16 cellular contexts compared by ENCODE assay signal in genomic region chr21:42695324-42696025, GRCh38. TPM values are rescaled to one million over a fixed set of nuclear protein-coding genes. Genes with fewer than 3 reads are reported as not detected.
DNase-seq lines count a peak whose midpoint lies in the region; ATAC-seq, FAIRE-seq and TF ChIP-seq lines count a peak whose summit lies in the region.
"Had no signal": no experiment of that assay in that cellular context is flagged by ENCODE, and none has a peak within 500 bp of the region (broad histone marks: within the 10 kb centered on the region; RNA-seq: fewer than 3 reads in every experiment).

No MANE protein-coding gene starts in this region.

- TF ChIP-seq CTCF in fibroblast of the aortic adventitia (IDR thresholded peaks at IDR 0.05; ENCODE audit: insufficient read depth, low read length) (no peak), pancreas (IDR thresholded peaks at IDR 0.05) (no peak), D721Med (IDR thresholded peaks at IDR 0.05; ENCODE audit: insufficient read depth, missing control alignments) (no peak)

- H3K27me3 ChIP-seq in adipocyte (replicated peaks; ENCODE audit: control insufficient read depth, insufficient read depth, low read length), result peaks cover 11% of the 10 kb centered on the region
- H3K27me3 ChIP-seq in pancreas, result no peaks in the 10 kb centered on the region

- H3K27ac ChIP-seq in pancreas, result no peak overlapping the region
- H3K27ac ChIP-seq: SK-N-MC, skin epidermis had no signal

- FAIRE-seq in pancreas (lab: Jason Lieb, UNC) (no peak), D721Med (lab: Jason Lieb, UNC) (no peak)
- FAIRE-seq: endothelial cell of umbilical vein had no signal

- H3K4me3 ChIP-seq in adipocyte (ENCODE audit: low read length) (no peak overlapping the region), fibroblast of the aortic adventitia (ENCODE audit: low read depth, low read length) (no peak overlapping the region), pancreas (no peak overlapping the region)
- H3K4me3 ChIP-seq: SK-N-MC, skin epidermis had no signal

- no peaks in the 10 kb centered on the region for H3K36me3 ChIP-seq in adipocyte (ENCODE audit: control insufficient read depth, insufficient read depth, low read length, severe bottlenecking)
- no peaks in the 10 kb centered on the region for H3K36me3 ChIP-seq in pancreas

- peak in 3 of 4 donors; percentile 35 to 54 (median 38) for ATAC-seq in pancreas
- ATAC-seq: naive thymus-derived CD4-positive, alpha-beta T cell had no signal

- DNase-seq in G401 (ENCODE audit: low spot score), result peak; percentile 81
- peak; percentile 17 for DNase-seq in adipocyte (ENCODE audit: low read depth)
- DNase-seq in fibroblast of the aortic adventitia (ENCODE audit: low read depth), result peak; percentile 30
- no peak for DNase-seq in pancreas
- no peak for DNase-seq in NCI-H2107 (lab: John Stamatoyannopoulos, UW)
- no peak for DNase-seq in stimulated activated CD8-positive, alpha-beta memory T cell treated with anti-CD3 and anti-CD28 coated beads, Interleukin-4, amount 100 ng/mL, for 48 hours
- no peak for DNase-seq in ecto neural progenitor cell (ENCODE audit: low spot score)
- DNase-seq in D721Med (ENCODE audit: insufficient read length, low spot score), result no peak
- DNase-seq: activated B cell treated with CpG ODN at 0.5 μM for 24 hours; CD4-positive, CD25-positive, alpha-beta regulatory T cell; naive thymus-derived CD4-positive, alpha-beta T cell; NCI-H1417 treated with DMSO at 0.1 percent for 48 hours; NCI-H69 had no signal

- no peak overlapping the region for H3K9ac ChIP-seq in adipocyte (ENCODE audit: low read length)

- H3K4me1 ChIP-seq in adipocyte (ENCODE audit: control insufficient read depth, insufficient read depth, low read length), result peaks cover 4% of the 10 kb centered on the region
- no peaks in the 10 kb centered on the region for H3K4me1 ChIP-seq in pancreas

- WGBS in pancreas, 2 donors, result 75 to 85% methylated on average over 13 of the region's 13 CpGs

- in situ Hi-C loops in G401 (cut with HindIII; ENCODE audit: low sequenced_read_pairs), result no loop called here

- intact Hi-C loops in pancreas (cut with DNase I), result no loop called here

- H3K9me3 ChIP-seq in adipocyte (ENCODE audit: control insufficient read depth, low read length) (no peaks in the 10 kb centered on the region), pancreas (no peaks in the 10 kb centered on the region)

RNA-seq across cellular contexts. Expression of gene PDE9A, which starts 42.1 kb away (rescaled TPM):
- 5.7 and 10.5 TPM in 2 replicates for total RNA-seq in G401 (2014; rRNA removed; shearing (Covaris generic))
- not detected in 2 replicates for total RNA-seq in fibroblast of the aortic adventitia (ENCODE audit: low replicate concordance)
- total RNA-seq in pancreas, result 1 to 10 TPM; 1.2 to 6.2 (median 4.3) TPM
- 10 to 100 TPM in 1 of 2 donors, 1 to 10 TPM in 1; 8.1 to 14.4 TPM for polyA plus RNA-seq in pancreas

Comparison
In these comparisons a context has a peak if more than half of its experiments do, and no peak if none do; other contexts are left out.
1. DNase-seq: peak in G401 (single experiment), adipocyte (single experiment) and fibroblast of the aortic adventitia (single experiment); none in pancreas (0 of 6), NCI-H2107 (single experiment), stimulated activated CD8-positive, alpha-beta memory T cell treated with anti-CD3 and anti-CD28 coated beads, Interleukin-4, amount 100 ng/mL, for 48 hours (single experiment), ecto neural progenitor cell (single experiment) and D721Med (single experiment).